In genomic region chr6:4856779-4857178, GRCh38 we compare ENCODE assay signal across 22 cellular contexts.
A peak's percentile ranks its signal among the peaks of the same experiment; 100 is the strongest.
DNase-seq lines count a peak whose midpoint lies in the region; ATAC-seq and TF ChIP-seq lines count a peak whose summit lies in the region.
"Had no signal": no experiment of that assay in that cellular context is flagged by ENCODE, and none has a peak within 500 bp of the region (broad histone marks: within the 10 kb centered on the region; RNA-seq: fewer than 3 reads in every experiment).

No MANE protein-coding gene starts in this region.

- H3K4me2 ChIP-seq in PC-9, result no peak overlapping the region

- POLR2A ChIA-PET in PC-9 (lab: Charles Lee; ENCODE audit: unreplicated experiment), result no interaction called here

- TF ChIP-seq CTCF in GM12874 (IDR thresholded peaks at IDR 0.05; ENCODE audit: insufficient read depth, low read depth, low read length) (peak; percentile 14; the same call in 1 of the 2 replicates), PC-9 (conservative IDR thresholded peaks at IDR 0.05) (0 out of 2 replicates have a peak, but pooled peaks have one; percentile 19), foreskin keratinocyte (conservative IDR thresholded peaks at IDR 0.05) (peak; percentile 25)

- no peaks in the 10 kb centered on the region for H3K9me2 ChIP-seq in PC-9 (ENCODE audit: insufficient read depth)

- no peak for ATAC-seq in foreskin keratinocyte
- ATAC-seq in HG03521 (IDR thresholded peaks at IDR 0.05; ENCODE audit: unreplicated experiment), result no peak
- ATAC-seq: activated naive CD8-positive, alpha-beta T cell treated with anti-CD3 and anti-CD28 coated beads, Interleukin-2, amount 50 U/mL, for 24 hours; activated T-cell treated with anti-CD3 and anti-CD28 coated beads, Interleukin-2, amount 50 U/mL, for 4 hours; CD8-positive, alpha-beta T cell; left colon had no signal

- intact Hi-C loops in PC-9 (cut with micrococcal nuclease; ENCODE audit: unreplicated experiment), result no loop called here

- no peak overlapping the region for H2AFZ ChIP-seq in PC-9

- H4K20me1 ChIP-seq in PC-9 (ENCODE audit: insufficient read depth), result 0 out of 2 replicates have a peak, but pooled peaks cover 3% of the 10 kb centered on the region

- H3K4me3 ChIP-seq in PC-9 (no peak overlapping the region), MG63 (no peak overlapping the region)
- H3K4me3 ChIP-seq: Peyer's patch, skin epidermis, tibial artery had no signal

- no peaks in the 10 kb centered on the region for H3K36me3 ChIP-seq in PC-9 (ENCODE audit: low read depth)
- H3K36me3 ChIP-seq in MG63, result no peaks in the 10 kb centered on the region
- H3K36me3 ChIP-seq: Peyer's patch, tibial artery had no signal

- H3K27me3 ChIP-seq in PC-9 (ENCODE audit: insufficient read depth, low read depth), result no peaks in the 10 kb centered on the region
- H3K27me3 ChIP-seq in foreskin keratinocyte, result no peaks in the 10 kb centered on the region
- no peaks in the 10 kb centered on the region for H3K27me3 ChIP-seq in MG63
- H3K27me3 ChIP-seq: Peyer's patch, tibial artery had no signal

- H3K9me3 ChIP-seq in PC-9 (ENCODE audit: insufficient read depth, low read depth), result no peaks in the 10 kb centered on the region
- H3K9me3 ChIP-seq in MG63, result no peaks in the 10 kb centered on the region
- H3K9me3 ChIP-seq: Peyer's patch, tibial artery had no signal

- H3F3A ChIP-seq in PC-9 (ENCODE audit: insufficient read depth, low read depth), result no peaks in the 10 kb centered on the region

- CTCF ChIA-PET in PC-9 (lab: Charles Lee), result interaction anchor here (0.6 kb wide), 1 partner anchor 409 kb away, joined by 7 read pairs; no protein-coding TSS in a partner anchor

- BruUV-seq in PC-9 (replicated peaks; lab: Mats Ljungman, UMichigan), result no TSS peak

- peaks cover 4% of the 10 kb centered on the region; the same call in 1 of the 2 replicates for H3K79me2 ChIP-seq in PC-9 (ENCODE audit: low read depth)

- H3K4me1 ChIP-seq in PC-9 (replicated peaks; ENCODE audit: insufficient read depth) (no peaks in the 10 kb centered on the region), foreskin keratinocyte (no peaks in the 10 kb centered on the region)

- DNase-seq in DMS 273 (lab: John Stamatoyannopoulos, UW; ENCODE audit: unreplicated experiment) (peak; percentile 11), DMS 273 treated with DMSO at 0.1 percent for 48 hours (lab: John Stamatoyannopoulos, UW) (no peak), PC-9 (no peak), foreskin keratinocyte (no peak), retina (no peak), MG63 (no peak)
- DNase-seq: activated CD4-positive, alpha-beta T cell treated with anti-CD3 and anti-CD28 coated beads, Interleukin-2, amount 50 U/mL, for 4 hours; activated naive CD8-positive, alpha-beta T cell treated with anti-CD3 and anti-CD28 coated beads, Interleukin-2, amount 50 U/mL, for 24 hours; activated T-cell treated with anti-CD3 and anti-CD28 coated beads, Interleukin-2, amount 50 U/mL, for 4 hours; caudate nucleus; CD8-positive, alpha-beta T cell; effector CD4-positive, alpha-beta T cell; H7; left colon; NCI-H1694; NCI-H446; occipital lobe; Peyer's patch; tibial artery had no signal

- H3K27ac ChIP-seq in PC-9 (no peak overlapping the region), foreskin keratinocyte (no peak overlapping the region)
- H3K27ac ChIP-seq: Peyer's patch, skin epidermis, tibial artery had no signal
